Comparison of ENCODE assay signal across 8 cellular contexts in the genomic region with DNA sequence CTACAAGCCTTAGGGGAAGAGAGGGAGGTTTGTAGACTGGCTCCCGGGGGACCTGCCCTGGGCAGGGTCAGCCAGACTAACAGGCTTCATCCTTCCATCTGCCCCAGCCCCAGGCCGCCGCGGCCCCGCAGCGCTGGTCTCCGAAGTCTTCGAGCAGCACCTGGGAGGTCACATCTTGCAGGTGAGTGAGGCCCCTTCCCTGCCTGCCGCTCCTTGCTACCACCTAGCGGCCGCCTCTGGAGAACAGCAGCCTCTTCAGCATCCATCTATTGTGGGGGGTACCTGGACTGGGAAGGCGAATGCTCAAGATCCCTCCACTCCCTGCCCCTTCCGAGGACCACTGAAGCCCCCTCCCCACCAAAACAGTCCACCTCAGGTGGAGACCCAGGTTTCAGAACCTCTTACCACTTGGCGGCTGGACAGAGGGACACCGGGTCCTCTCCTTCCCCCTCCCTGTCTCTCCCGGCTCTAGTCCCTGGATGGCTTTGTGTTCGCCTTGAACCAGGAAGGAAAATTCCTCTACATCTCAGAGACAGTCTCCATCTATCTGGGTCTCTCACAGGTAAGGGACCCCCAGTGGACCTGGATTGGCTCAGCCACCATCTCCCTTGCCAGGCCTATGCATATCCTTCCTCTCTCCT. TPM values are rescaled to one million over a fixed set of nuclear protein-coding genes. Genes with fewer than 3 reads are reported as not detected.
DNase-seq lines count a peak whose midpoint lies in the region; ATAC-seq, FAIRE-seq and TF ChIP-seq lines count a peak whose summit lies in the region.

No MANE protein-coding gene starts in this region.

- H2AFZ ChIP-seq in Loucy (ENCODE audit: low read length) = peak overlapping the region; percentile 37; the same call in 1 of the 2 replicates

- no peak for FAIRE-seq in bronchial epithelial cell (lab: Jason Lieb, UNC)

- H3K27me3 ChIP-seq in Loucy (ENCODE audit: insufficient read depth, low read length, poor library complexity, severe bottlenecking) (no peaks in the 10 kb centered on the region), bronchial epithelial cell (ENCODE audit: control insufficient read depth, insufficient read depth, low read length) (peaks cover 4% of the 10 kb centered on the region)

- TF ChIP-seq CTCF in Loucy (conservative IDR thresholded peaks at IDR 0.05; ENCODE audit: low read length) (peak; percentile 87), WI38 (IDR thresholded peaks at IDR 0.05; ENCODE audit: low read depth, low read length) (peak; percentile 84), bronchial epithelial cell (IDR thresholded peaks at IDR 0.05; ENCODE audit: insufficient read depth, low read length, severe bottlenecking) (peak; percentile 91)

- no peak overlapping the region for H3K4me3 ChIP-seq in Loucy (ENCODE audit: low read length, poor library complexity, severe bottlenecking)
- H3K4me3 ChIP-seq in WI38 (ENCODE audit: low read depth, low read length) = no peak overlapping the region
- no peak overlapping the region for H3K4me3 ChIP-seq in bronchial epithelial cell (ENCODE audit: low read depth, low read length)

- H3K9me2 ChIP-seq in Loucy (replicated peaks; ENCODE audit: low read depth, low read length) = no peaks in the 10 kb centered on the region

- H3F3A ChIP-seq in Loucy (ENCODE audit: low read depth) = no peaks in the 10 kb centered on the region

- DNase-seq in DMS53 (lab: John Stamatoyannopoulos, UW) = peak; percentile 86
- DNase-seq in bronchial epithelial cell (ENCODE audit: low read depth) = peak; percentile 40
- DNase-seq in medulla oblongata (ENCODE audit: extremely low spot score) = peak; percentile 25
- DNase-seq in stimulated activated CD8-positive, alpha-beta memory T cell treated with anti-CD3 and anti-CD28 coated beads, Interleukin-4, amount 100 ng/mL, for 4 hours (ENCODE audit: low read depth in 2 of 2, low spot score in 1 of 2) = peak; percentile 32

- no peak for ATAC-seq in HG03378 (IDR thresholded peaks at IDR 0.05; ENCODE audit: unreplicated experiment)
- ATAC-seq in GM21423 (IDR thresholded peaks at IDR 0.05; ENCODE audit: unreplicated experiment) = no peak

- H3K9me3 ChIP-seq in Loucy (ENCODE audit: insufficient read depth, low read depth, low read length) = no peaks in the 10 kb centered on the region

- H3K79me2 ChIP-seq in Loucy (ENCODE audit: insufficient read depth, low read length) = no peaks in the 10 kb centered on the region

- H3K4me2 ChIP-seq in Loucy (ENCODE audit: low read depth, low read length, poor library complexity, severe bottlenecking) = no peak overlapping the region

- no peaks in the 10 kb centered on the region for H4K20me1 ChIP-seq in Loucy (ENCODE audit: insufficient read depth, low read length, poor library complexity, severe bottlenecking)

- H3K9ac ChIP-seq in Loucy (ENCODE audit: low read depth, low read length, poor library complexity, severe bottlenecking) = no peak overlapping the region

- peaks cover 17% of the 10 kb centered on the region for H3K4me1 ChIP-seq in Loucy (ENCODE audit: insufficient read depth, low read length, poor library complexity, severe bottlenecking)

- no peaks in the 10 kb centered on the region for H3K36me3 ChIP-seq in Loucy (ENCODE audit: insufficient read depth, low read length)
- no peaks in the 10 kb centered on the region for H3K36me3 ChIP-seq in bronchial epithelial cell (ENCODE audit: control insufficient read depth, insufficient read depth, low read length)

RNA-seq across cellular contexts. Expression of a gene that starts 12.7 kb away (rescaled TPM):
- 0.26 and 0.64 TPM in 2 replicates for total RNA-seq in bronchial epithelial cell

RNA-seq across cellular contexts. Expression of a gene that starts 16.1 kb away (rescaled TPM):
- 20.5 and 23.9 TPM in 2 replicates for total RNA-seq in bronchial epithelial cell

Comparison
In these comparisons a context has a peak if more than half of its experiments do, and no peak if none do; other contexts are left out.
1. DNase-seq: peak in every context shown above with its lines; median percentile 86 in DMS53; 40 in bronchial epithelial cell; 32 in stimulated activated CD8-positive, alpha-beta memory T cell treated with anti-CD3 and anti-CD28 coated beads, Interleukin-4, amount 100 ng/mL, for 4 hours; 25 in medulla oblongata.